Comparison of ENCODE assay signal across 21 cellular contexts in the genomic region with DNA sequence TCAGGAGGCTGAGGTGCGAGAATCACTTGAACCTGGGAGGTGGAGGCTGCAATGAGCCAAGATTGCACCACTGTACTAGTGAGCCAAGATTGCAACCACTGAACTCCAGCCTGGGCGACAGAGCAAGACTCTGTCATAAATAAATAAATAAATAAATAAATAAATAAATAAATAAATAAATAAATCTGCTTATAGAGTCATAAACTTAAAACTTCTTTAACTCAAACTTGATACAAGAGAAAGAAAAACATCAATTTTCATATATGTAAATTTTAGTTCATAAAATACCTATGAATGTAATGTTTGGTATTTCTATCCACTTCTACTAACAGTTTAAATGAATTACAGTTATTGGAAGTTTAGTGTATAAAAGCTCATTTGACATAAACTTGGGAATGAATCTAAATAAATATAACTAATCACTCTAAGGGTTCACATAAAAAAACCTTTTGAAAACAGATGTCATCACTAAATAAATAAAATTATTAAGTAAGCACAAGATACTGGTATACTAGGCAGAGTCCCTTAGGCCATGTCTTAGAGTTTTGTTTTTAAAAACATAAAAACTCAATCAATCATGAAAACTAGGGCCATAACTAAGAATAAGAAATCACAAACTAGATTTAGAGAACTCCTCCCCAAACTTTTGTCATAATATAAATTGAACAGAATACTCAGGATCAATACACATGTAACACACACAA. TPM values are rescaled to one million over a fixed set of nuclear protein-coding genes. Genes with fewer than 3 reads are reported as not detected.
DNase-seq lines count a peak whose midpoint lies in the region; ATAC-seq and TF ChIP-seq lines count a peak whose summit lies in the region.
"Had no signal": no experiment of that assay in that cellular context is flagged by ENCODE, and none has a peak within 500 bp of the region (broad histone marks: within the 10 kb centered on the region; RNA-seq: fewer than 3 reads in every experiment).

No MANE protein-coding gene starts in this region.

- no peaks in the 10 kb centered on the region for H3K36me3 ChIP-seq in HEK293 (ENCODE audit: control insufficient read depth in 2 of 2, insufficient read depth in 1 of 2, low read length in 2 of 2)
- H3K36me3 ChIP-seq: gastroesophageal sphincter, Peyer's patch, tibial nerve had no signal

- DNase-seq in activated CD4-positive, alpha-beta memory T cell treated with anti-CD3 and anti-CD28 coated beads for 36 hours, result no peak
- DNase-seq in activated CD4-positive, alpha-beta memory T cell treated with anti-CD3 and anti-CD28 coated beads, Interleukin-2, amount 10 ng/mL, durations not matched to agents 7 days and 5 days, result no peak
- DNase-seq in astrocyte of the spinal cord (ENCODE audit: low read depth, low spot score) (peak; percentile 33), NCI-H2029 (lab: John Stamatoyannopoulos, UW) (no peak), ureter (ENCODE audit: low spot score) (no peak)
- DNase-seq in natural killer cell treated with Interleukin-12 subunit alpha and Interleukin-12 subunit beta and Interleukin-15 and Interleukin-18, amount 100 ng/mL, for 72 hours (ENCODE audit: low spot score), result no peak
- DNase-seq: activated CD4-positive, alpha-beta T cell treated with anti-CD3 and anti-CD28 coated beads, Interleukin-2, amount 50 U/mL, for 1 hour; cortex of kidney; DMS79 treated with DMSO at 0.1 percent for 48 hours; left colon; NCI-H1436; NCI-H2171; NCI-H82; Peyer's patch; stimulated activated CD4-positive, alpha-beta T cell treated with anti-CD3 and anti-CD28 coated beads, Interleukin-15, amount 100 ng/mL, for 24 hours; stimulated activated naive B cell treated with anti-CD40 and anti-IgM and Interleukin-4, amounts not matched to agents 10 μg/mL and 1 μg/mL and 100 μg/mL, for 72 hours had no signal

- H3K4me3 Mint-ChIP-seq in activated CD4-positive, alpha-beta memory T cell treated with anti-CD3 and anti-CD28 coated beads for 36 hours, result no peak overlapping the region
- no peak overlapping the region for H3K4me3 Mint-ChIP-seq in activated CD4-positive, alpha-beta memory T cell treated with anti-CD3 and anti-CD28 coated beads, Interleukin-2, amount 10 ng/mL, durations not matched to agents 7 days and 5 days
- peak overlapping the region; percentile 72 for H3K4me3 Mint-ChIP-seq in natural killer cell treated with Interleukin-12 subunit alpha and Interleukin-12 subunit beta and Interleukin-15 and Interleukin-18, amount 100 ng/mL, for 72 hours
- H3K4me3 Mint-ChIP-seq: GM23338; stimulated activated naive B cell treated with anti-CD40 and anti-IgM and Interleukin-4, amounts not matched to agents 10 μg/mL and 1 μg/mL and 100 μg/mL, for 72 hours had no signal

- no peak overlapping the region for H3K27ac ChIP-seq in HEK293 (ENCODE audit: extremely low read depth, low read depth, low read length)
- H3K27ac ChIP-seq: gastroesophageal sphincter, Peyer's patch, tibial nerve had no signal

- CTCF ChIA-PET in activated CD4-positive, alpha-beta memory T cell treated with anti-CD3 and anti-CD28 coated beads for 36 hours (lab: Charles Lee), result no interaction called here
- CTCF ChIA-PET in activated CD4-positive, alpha-beta memory T cell treated with anti-CD3 and anti-CD28 coated beads, Interleukin-2, amount 10 ng/mL, durations not matched to agents 7 days and 5 days (lab: Charles Lee), result no interaction called here
- CTCF ChIA-PET in HEK293 (lab: Yijun Ruan, JAX), result interaction anchor here (0.6 to 0.9 kb wide), 2 partner anchors 14 to 188 kb away, joined by 3 to 4 read pairs; no protein-coding TSS in a partner anchor

- H3K9me3 ChIP-seq in HEK293 (ENCODE audit: control insufficient read depth, insufficient read depth, low read depth, low read length), result no peaks in the 10 kb centered on the region
- H3K9me3 ChIP-seq: gastroesophageal sphincter, Peyer's patch, tibial nerve had no signal

- no peak for ATAC-seq in natural killer cell treated with Interleukin-12 subunit alpha and Interleukin-12 subunit beta and Interleukin-15 and Interleukin-18, amount 100 ng/mL, for 72 hours
- no peak for ATAC-seq in HG02623 (IDR thresholded peaks at IDR 0.05; ENCODE audit: unreplicated experiment)
- ATAC-seq: gastroesophageal sphincter; GM23338; left colon; stimulated activated naive B cell treated with anti-CD40 and anti-IgM and Interleukin-4, amounts not matched to agents 10 μg/mL and 1 μg/mL and 100 μg/mL, for 72 hours had no signal

- H3K4me3 ChIP-seq in HEK293 (ENCODE audit: low read depth, low read length), result no peak overlapping the region
- H3K4me3 ChIP-seq in astrocyte of the spinal cord (ENCODE audit: low read depth, low read length), result no peak overlapping the region
- H3K4me3 ChIP-seq: gastroesophageal sphincter, GM23338, Peyer's patch, tibial nerve had no signal

- peak overlapping the region; percentile 78 for H3K27ac Mint-ChIP-seq in activated CD4-positive, alpha-beta memory T cell treated with anti-CD3 and anti-CD28 coated beads for 36 hours
- no peak overlapping the region for H3K27ac Mint-ChIP-seq in activated CD4-positive, alpha-beta memory T cell treated with anti-CD3 and anti-CD28 coated beads, Interleukin-2, amount 10 ng/mL, durations not matched to agents 7 days and 5 days
- H3K27ac Mint-ChIP-seq in natural killer cell treated with Interleukin-12 subunit alpha and Interleukin-12 subunit beta and Interleukin-15 and Interleukin-18, amount 100 ng/mL, for 72 hours, result peak overlapping the region; percentile 69 to 77
- H3K27ac Mint-ChIP-seq: GM23338; stimulated activated naive B cell treated with anti-CD40 and anti-IgM and Interleukin-4, amounts not matched to agents 10 μg/mL and 1 μg/mL and 100 μg/mL, for 72 hours had no signal

- POLR2A ChIA-PET in activated CD4-positive, alpha-beta memory T cell treated with anti-CD3 and anti-CD28 coated beads for 36 hours (lab: Charles Lee), result no interaction called here
- POLR2A ChIA-PET in activated CD4-positive, alpha-beta memory T cell treated with anti-CD3 and anti-CD28 coated beads, Interleukin-2, amount 10 ng/mL, durations not matched to agents 7 days and 5 days (lab: Charles Lee), result no interaction called here
- POLR2A ChIA-PET in HEK293 (lab: Yijun Ruan, JAX), result no interaction called here

- intact Hi-C loops in activated CD4-positive, alpha-beta memory T cell treated with anti-CD3 and anti-CD28 coated beads for 36 hours (cut with micrococcal nuclease), result loop anchor here (1.0 to 5.0 kb wide), 3 partner anchors 20 to 39 kb away; no protein-coding TSS in a partner anchor

- TF ChIP-seq CTCF in HEK293 (tag by site-specific recombination; IDR thresholded peaks at IDR 0.05) (no peak), astrocyte of the spinal cord (IDR thresholded peaks at IDR 0.05; ENCODE audit: low read depth, low read length) (no peak)

- H3K9me3 Mint-ChIP-seq in activated CD4-positive, alpha-beta memory T cell treated with anti-CD3 and anti-CD28 coated beads for 36 hours, result no peaks in the 10 kb centered on the region
- H3K9me3 Mint-ChIP-seq in activated CD4-positive, alpha-beta memory T cell treated with anti-CD3 and anti-CD28 coated beads, Interleukin-2, amount 10 ng/mL, durations not matched to agents 7 days and 5 days, result no peaks in the 10 kb centered on the region
- H3K9me3 Mint-ChIP-seq in natural killer cell treated with Interleukin-12 subunit alpha and Interleukin-12 subunit beta and Interleukin-15 and Interleukin-18, amount 100 ng/mL, for 72 hours, result no peaks in the 10 kb centered on the region
- H3K9me3 Mint-ChIP-seq: GM23338; stimulated activated naive B cell treated with anti-CD40 and anti-IgM and Interleukin-4, amounts not matched to agents 10 μg/mL and 1 μg/mL and 100 μg/mL, for 72 hours had no signal

- H3K36me3 Mint-ChIP-seq in activated CD4-positive, alpha-beta memory T cell treated with anti-CD3 and anti-CD28 coated beads for 36 hours, result no peaks in the 10 kb centered on the region
- H3K36me3 Mint-ChIP-seq in activated CD4-positive, alpha-beta memory T cell treated with anti-CD3 and anti-CD28 coated beads, Interleukin-2, amount 10 ng/mL, durations not matched to agents 7 days and 5 days (ENCODE audit: low read depth), result no peaks in the 10 kb centered on the region
- no peaks in the 10 kb centered on the region for H3K36me3 Mint-ChIP-seq in natural killer cell treated with Interleukin-12 subunit alpha and Interleukin-12 subunit beta and Interleukin-15 and Interleukin-18, amount 100 ng/mL, for 72 hours
- H3K36me3 Mint-ChIP-seq: stimulated activated naive B cell treated with anti-CD40 and anti-IgM and Interleukin-4, amounts not matched to agents 10 μg/mL and 1 μg/mL and 100 μg/mL, for 72 hours had no signal

- in situ Hi-C loops in astrocyte of the spinal cord (cut with HindIII; ENCODE audit: low sequenced_read_pairs), result no loop called here

- peaks cover 5% of the 10 kb centered on the region; the same call in 1 of the 2 replicates for H3K4me1 ChIP-seq in HEK293 (ENCODE audit: control insufficient read depth, insufficient read depth, low read length)

- H3K27me3 Mint-ChIP-seq in activated CD4-positive, alpha-beta memory T cell treated with anti-CD3 and anti-CD28 coated beads for 36 hours, result no peaks in the 10 kb centered on the region
- H3K27me3 Mint-ChIP-seq in activated CD4-positive, alpha-beta memory T cell treated with anti-CD3 and anti-CD28 coated beads, Interleukin-2, amount 10 ng/mL, durations not matched to agents 7 days and 5 days, result no peaks in the 10 kb centered on the region
- H3K27me3 Mint-ChIP-seq in natural killer cell treated with Interleukin-12 subunit alpha and Interleukin-12 subunit beta and Interleukin-15 and Interleukin-18, amount 100 ng/mL, for 72 hours, result no peaks in the 10 kb centered on the region
- H3K27me3 Mint-ChIP-seq: stimulated activated naive B cell treated with anti-CD40 and anti-IgM and Interleukin-4, amounts not matched to agents 10 μg/mL and 1 μg/mL and 100 μg/mL, for 72 hours had no signal

- peaks cover 29% of the 10 kb centered on the region for H3K4me1 Mint-ChIP-seq in activated CD4-positive, alpha-beta memory T cell treated with anti-CD3 and anti-CD28 coated beads for 36 hours (ENCODE audit: low read depth)
- H3K4me1 Mint-ChIP-seq in activated CD4-positive, alpha-beta memory T cell treated with anti-CD3 and anti-CD28 coated beads, Interleukin-2, amount 10 ng/mL, durations not matched to agents 7 days and 5 days, result peaks cover 14% of the 10 kb centered on the region
- peaks cover 10 to 21% of the 10 kb centered on the region in 2 donors for H3K4me1 Mint-ChIP-seq in natural killer cell treated with Interleukin-12 subunit alpha and Interleukin-12 subunit beta and Interleukin-15 and Interleukin-18, amount 100 ng/mL, for 72 hours (ENCODE audit: low read depth in 2 of 2)
- H3K4me1 Mint-ChIP-seq: GM23338 had no signal

TF ChIP-seq in HEK293, 187 proteins besides CTCF, POLR2A, EP300 and RAD21 (continues in another document):
- peak; percentile 68 for TF ChIP-seq ZNF121 (tag by site-specific recombination; IDR thresholded peaks at IDR 0.05)
- TF ChIP-seq ZNF785 (tag by site-specific recombination; IDR thresholded peaks at IDR 0.05), result no peak

RNA-seq across cellular contexts. Expression of a gene that starts 54.1 kb away (rescaled TPM):
- 10 to 100 TPM; 11.5 to 12.1 TPM for total RNA-seq in activated CD4-positive, alpha-beta memory T cell treated with anti-CD3 and anti-CD28 coated beads for 36 hours
- 10 to 100 TPM; 14.6 to 14.8 TPM for total RNA-seq in activated CD4-positive, alpha-beta memory T cell treated with anti-CD3 and anti-CD28 coated beads, Interleukin-2, amount 10 ng/mL, durations not matched to agents 7 days and 5 days
- 10 to 100 TPM; 18.0 to 26.1 TPM for total RNA-seq in natural killer cell treated with Interleukin-12 subunit alpha and Interleukin-12 subunit beta and Interleukin-15 and Interleukin-18, amount 100 ng/mL, for 72 hours
- total RNA-seq in ureter, result 28.7 TPM
